In genomic region chr2:30195011-30195410, GRCh38 we compare ENCODE assay signal across 25 cellular contexts.
"Had no signal": no experiment of that assay in that cellular context is flagged by ENCODE, and none has a peak within 500 bp of the region (broad histone marks: within the 10 kb centered on the region; RNA-seq: fewer than 3 reads in every experiment).

No MANE protein-coding gene starts in this region.

- H3K4me3 Mint-ChIP-seq: activated CD8-positive, alpha-beta memory T cell treated with anti-CD3 and anti-CD28 coated beads, Interleukin-2, amount 10 ng/mL, durations not matched to agents 7 days and 5 days; activated naive CD8-positive, alpha-beta T cell treated with anti-CD3 and anti-CD28 coated beads, Interleukin-2, amount 50 U/mL, for 24 hours; activated T-cell treated with anti-CD3 and anti-CD28 coated beads, Interleukin-2, amount 50 U/mL, for 24 hours; activated T-helper 1 cell treated with anti-CD3 and anti-CD28 coated beads, Interleukin-12 subunit alpha, Interleukin-12 subunit beta, Interleukin-2, Interleukin-4 antibody, amounts not matched to agents 30 ng/mL and 10 ng/mL and 1 ng/mL, durations not matched to agents 14 hours and 24 hours and 36 hours; T-helper 1 cell treated with Interleukin-12 subunit alpha and Interleukin-12 subunit beta and Interleukin-4 antibody, amounts not matched to agents 30 μg/mL and 1 μg/mL, for 36 hours had no signal

- H3K9me3 ChIP-seq: ascending aorta, body of pancreas, SJSA1 had no signal

- H3K4me1 ChIP-seq: ascending aorta, body of pancreas, SJSA1 had no signal

- H3K27me3 Mint-ChIP-seq: activated CD8-positive, alpha-beta memory T cell treated with anti-CD3 and anti-CD28 coated beads, Interleukin-2, amount 10 ng/mL, durations not matched to agents 7 days and 5 days; activated naive CD8-positive, alpha-beta T cell treated with anti-CD3 and anti-CD28 coated beads, Interleukin-2, amount 50 U/mL, for 24 hours; activated T-cell treated with anti-CD3 and anti-CD28 coated beads, Interleukin-2, amount 50 U/mL, for 24 hours had no signal

- H3K9me3 Mint-ChIP-seq: activated naive CD4-positive, alpha-beta T cell treated with anti-CD3 and anti-CD28 coated beads, Interleukin-2, amount 50 U/mL, for 72 hours; activated naive CD8-positive, alpha-beta T cell treated with anti-CD3 and anti-CD28 coated beads, Interleukin-2, amount 50 U/mL, for 24 hours; activated T-cell treated with anti-CD3 and anti-CD28 coated beads, Interleukin-2, amount 50 U/mL, for 24 hours; activated T-helper 1 cell treated with anti-CD3 and anti-CD28 coated beads, Interleukin-12 subunit alpha, Interleukin-12 subunit beta, Interleukin-2, Interleukin-4 antibody, amounts not matched to agents 30 ng/mL and 10 ng/mL and 1 ng/mL, durations not matched to agents 14 hours and 24 hours and 36 hours; T-helper 1 cell treated with Interleukin-12 subunit alpha and Interleukin-12 subunit beta and Interleukin-4 antibody, amounts not matched to agents 30 μg/mL and 1 μg/mL, for 36 hours had no signal

- H3K27ac Mint-ChIP-seq: activated CD8-positive, alpha-beta memory T cell treated with anti-CD3 and anti-CD28 coated beads, Interleukin-2, amount 10 ng/mL, durations not matched to agents 7 days and 5 days; activated naive CD8-positive, alpha-beta T cell treated with anti-CD3 and anti-CD28 coated beads, Interleukin-2, amount 50 U/mL, for 24 hours; activated T-cell treated with anti-CD3 and anti-CD28 coated beads, Interleukin-2, amount 50 U/mL, for 24 hours; activated T-helper 1 cell treated with anti-CD3 and anti-CD28 coated beads, Interleukin-12 subunit alpha, Interleukin-12 subunit beta, Interleukin-2, Interleukin-4 antibody, amounts not matched to agents 30 ng/mL and 10 ng/mL and 1 ng/mL, durations not matched to agents 14 hours and 24 hours and 36 hours; T-helper 1 cell treated with Interleukin-12 subunit alpha and Interleukin-12 subunit beta and Interleukin-4 antibody, amounts not matched to agents 30 μg/mL and 1 μg/mL, for 36 hours had no signal

- H3K36me3 Mint-ChIP-seq: activated CD8-positive, alpha-beta memory T cell treated with anti-CD3 and anti-CD28 coated beads, Interleukin-2, amount 10 ng/mL, durations not matched to agents 7 days and 5 days; activated naive CD4-positive, alpha-beta T cell treated with anti-CD3 and anti-CD28 coated beads, Interleukin-2, amount 50 U/mL, for 72 hours had no signal

- ATAC-seq: activated CD8-positive, alpha-beta memory T cell treated with anti-CD3 and anti-CD28 coated beads, Interleukin-2, amount 10 ng/mL, durations not matched to agents 7 days and 5 days; activated naive CD4-positive, alpha-beta T cell treated with anti-CD3 and anti-CD28 coated beads, Interleukin-2, amount 50 U/mL, for 72 hours; activated naive CD8-positive, alpha-beta T cell treated with anti-CD3 and anti-CD28 coated beads, Interleukin-2, amount 50 U/mL, for 24 hours; body of pancreas had no signal

- H3K4me3 ChIP-seq: ascending aorta, body of pancreas, SJSA1 had no signal

- H3K27me3 ChIP-seq: ascending aorta, body of pancreas, SJSA1 had no signal

- H3K36me3 ChIP-seq: ascending aorta, SJSA1 had no signal

- H3K27ac ChIP-seq: ascending aorta, body of pancreas, SJSA1 had no signal

- DNase-seq: activated CD4-positive, alpha-beta T cell treated with anti-CD3 and anti-CD28 coated beads for 4 hours; activated CD4-positive, alpha-beta T cell treated with anti-CD3 and anti-CD28 coated beads, Interleukin-2, amount 50 U/mL, for 4 hours; activated CD4-positive, CD25-positive, alpha-beta regulatory T cell; activated CD8-positive, alpha-beta memory T cell treated with anti-CD3 and anti-CD28 coated beads, Interleukin-2, amount 10 ng/mL, durations not matched to agents 7 days and 5 days; activated effector memory CD4-positive, alpha-beta T cell treated with Interleukin-2 at 50 U/mL for 16 hours; activated naive CD4-positive, alpha-beta T cell treated with Interleukin-2 at 50 U/mL for 16 hours; activated naive CD8-positive, alpha-beta T cell treated with anti-CD3 and anti-CD28 coated beads, Interleukin-2, amount 50 U/mL, for 24 hours; activated T-cell treated with anti-CD3 and anti-CD28 coated beads, Interleukin-2, amount 50 U/mL, for 24 hours; amniotic stem cell; body of pancreas; Kasumi-1; KBM-7; NCI-H1048; NCI-H1930; NCI-H2107; NCI-H510A treated with DMSO at 0.1 percent for 48 hours; NCI-H69; NK-92 treated with Interleukin-12 subunit alpha and Interleukin-12 subunit beta, amount 100 ng/mL, for 24 hours; SHP77; T-helper 9 cell had no signal

- H3K4me1 Mint-ChIP-seq: activated CD8-positive, alpha-beta memory T cell treated with anti-CD3 and anti-CD28 coated beads, Interleukin-2, amount 10 ng/mL, durations not matched to agents 7 days and 5 days had no signal
